ENCODE assay signal across 1 cellular context in genomic region chr3:177210744-177211502, GRCh38.
TF ChIP-seq lines count a peak whose summit lies in the region.

No MANE protein-coding gene starts in this region.

TF ChIP-seq in IMR-90, 13 proteins besides CTCF, POLR2A, EP300 and RAD21:
- TF ChIP-seq ELK1 (IDR thresholded peaks at IDR 0.05; ENCODE audit: borderline replicate concordance, low read depth, low read length), result no peak
- no peak for TF ChIP-seq MAFK (IDR thresholded peaks at IDR 0.05; ENCODE audit: low read depth, low read length)
- no peak for TF ChIP-seq RFX5 (IDR thresholded peaks at IDR 0.05; ENCODE audit: low read depth, low read length)
- no peak for TF ChIP-seq MAZ (IDR thresholded peaks at IDR 0.05; ENCODE audit: borderline replicate concordance, low read depth, low read length)
- no peak for TF ChIP-seq CEBPB (IDR thresholded peaks at IDR 0.05; ENCODE audit: low read depth, low read length)
- no peak for TF ChIP-seq MXI1 (IDR thresholded peaks at IDR 0.05; ENCODE audit: borderline replicate concordance, low read depth, low read length)
- no peak for TF ChIP-seq FOS (IDR thresholded peaks at IDR 0.05; ENCODE audit: low read depth, low read length)
- no peak for TF ChIP-seq NFE2L2 (IDR thresholded peaks at IDR 0.05; ENCODE audit: low read depth, low read length)
- no peak for TF ChIP-seq CHD1 (IDR thresholded peaks at IDR 0.05; ENCODE audit: low read depth, low read length)
- no peak for TF ChIP-seq USF2 (IDR thresholded peaks at IDR 0.05; ENCODE audit: low read depth, low read length)
- no peak for TF ChIP-seq RCOR1 (IDR thresholded peaks at IDR 0.05; ENCODE audit: insufficient replicate concordance, low read length)
- no peak for TF ChIP-seq BHLHE40 (IDR thresholded peaks at IDR 0.05; ENCODE audit: low read depth, low read length)
